In the genomic region with DNA sequence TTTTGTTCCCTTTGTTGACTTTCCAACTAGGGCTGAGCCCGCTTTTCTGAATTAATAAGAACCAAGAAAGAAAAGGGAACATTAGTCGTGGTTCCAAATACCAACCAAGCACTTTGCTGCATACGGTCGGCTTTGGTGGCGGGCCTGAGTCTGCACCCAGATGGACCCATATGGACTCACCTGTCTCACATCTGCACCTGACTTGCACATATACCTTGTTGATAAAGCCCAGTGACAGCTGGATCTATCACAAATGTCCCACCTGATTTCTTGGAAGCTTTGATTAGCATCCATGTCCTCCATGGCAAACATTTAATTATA, we compare ENCODE assay signal across 10 cellular contexts. TPM values are rescaled to one million over a fixed set of nuclear protein-coding genes. Genes with fewer than 3 reads are reported as not detected.
DNase-seq lines count a peak whose midpoint lies in the region; ATAC-seq and TF ChIP-seq lines count a peak whose summit lies in the region.
"Had no signal": no experiment of that assay in that cellular context is flagged by ENCODE, and none has a peak within 500 bp of the region (broad histone marks: within the 10 kb centered on the region; RNA-seq: fewer than 3 reads in every experiment).

No MANE protein-coding gene starts in this region.

- in situ Hi-C loops in mammary epithelial cell (cut with MboI; ENCODE audit: low sequenced_read_pairs in 2 of 2) = no loop called here

- H3K36me3 Mint-ChIP-seq in natural killer cell = no peaks in the 10 kb centered on the region
- H3K36me3 Mint-ChIP-seq in natural killer cell treated with Interleukin-12 subunit alpha and Interleukin-12 subunit beta and Interleukin-15 and Interleukin-18, amount 100 ng/mL, for 72 hours = no peaks in the 10 kb centered on the region
- H3K36me3 Mint-ChIP-seq: naive thymus-derived CD8-positive, alpha-beta T cell had no signal

- no peaks in the 10 kb centered on the region for H3K27me3 ChIP-seq in mammary epithelial cell (ENCODE audit: insufficient read depth, low read length)
- no peaks in the 10 kb centered on the region for H3K27me3 ChIP-seq in aorta (ENCODE audit: control insufficient read depth in 1 of 2, insufficient read depth in 2 of 2, low read length in 1 of 2)
- no peaks in the 10 kb centered on the region for H3K27me3 ChIP-seq in MG63
- H3K27me3 ChIP-seq in ascending aorta = no peaks in the 10 kb centered on the region

- H3K4me1 Mint-ChIP-seq in natural killer cell = peaks cover 6% of the 10 kb centered on the region in 2 donors
- peaks cover 3 to 9% of the 10 kb centered on the region in 2 donors for H3K4me1 Mint-ChIP-seq in natural killer cell treated with Interleukin-12 subunit alpha and Interleukin-12 subunit beta and Interleukin-15 and Interleukin-18, amount 100 ng/mL, for 72 hours (ENCODE audit: low read depth in 2 of 2)

- H3K9me3 Mint-ChIP-seq in natural killer cell = no peaks in the 10 kb centered on the region
- H3K9me3 Mint-ChIP-seq in natural killer cell treated with Interleukin-12 subunit alpha and Interleukin-12 subunit beta and Interleukin-15 and Interleukin-18, amount 100 ng/mL, for 72 hours = no peaks in the 10 kb centered on the region
- H3K9me3 Mint-ChIP-seq: naive thymus-derived CD8-positive, alpha-beta T cell had no signal

- H3K36me3 ChIP-seq in mammary epithelial cell (ENCODE audit: insufficient read depth, low read length) (no peaks in the 10 kb centered on the region), aorta (ENCODE audit: control insufficient read depth in 1 of 2, insufficient read depth in 2 of 2, low read length in 1 of 2) (no peaks in the 10 kb centered on the region), MG63 (no peaks in the 10 kb centered on the region), ascending aorta (no peaks in the 10 kb centered on the region)
- H3K36me3 ChIP-seq: HAP-1 had no signal

- peaks cover 27% of the 10 kb centered on the region for H3K79me2 ChIP-seq in mammary epithelial cell (ENCODE audit: insufficient read depth, low read length)

- dilution Hi-C loops in mammary epithelial cell (cut with HindIII; ENCODE audit: low sequenced_read_pairs) = no loop called here

- H2AFZ ChIP-seq in mammary epithelial cell (ENCODE audit: low read depth, low read length) = no peak overlapping the region

- BruUV-seq in mammary epithelial cell (replicated peaks; lab: Mats Ljungman, UMichigan) = no TSS peak

- no peak overlapping the region for H3K4me3 ChIP-seq in mammary epithelial cell (replicated peaks in 1 of 3; ENCODE audit: insufficient read depth in 1 of 3, low read depth in 2 of 3, low read length in 3 of 3)
- no peak overlapping the region for H3K4me3 ChIP-seq in aorta (ENCODE audit: low read length in 2 of 2)
- H3K4me3 ChIP-seq in MG63 = no peak overlapping the region
- no peak overlapping the region for H3K4me3 ChIP-seq in ascending aorta
- H3K4me3 ChIP-seq: HAP-1 had no signal

- no peaks in the 10 kb centered on the region for H4K20me1 ChIP-seq in mammary epithelial cell (ENCODE audit: insufficient read depth, low read length)

- DNase-seq in natural killer cell = no peak
- DNase-seq in natural killer cell treated with Interleukin-12 subunit alpha and Interleukin-12 subunit beta and Interleukin-15 and Interleukin-18, amount 100 ng/mL, for 72 hours (ENCODE audit: low spot score) = no peak
- DNase-seq in mammary epithelial cell = no peak
- DNase-seq in aorta = no peak
- no peak for DNase-seq in MG63
- no peak for DNase-seq in ascending aorta (ENCODE audit: low spot score in 2 of 2)
- DNase-seq in AML-193 (lab: John Stamatoyannopoulos, UW) = no peak

- no peak overlapping the region for H3K4me3 Mint-ChIP-seq in natural killer cell
- H3K4me3 Mint-ChIP-seq in natural killer cell treated with Interleukin-12 subunit alpha and Interleukin-12 subunit beta and Interleukin-15 and Interleukin-18, amount 100 ng/mL, for 72 hours = no peak overlapping the region
- H3K4me3 Mint-ChIP-seq: naive thymus-derived CD8-positive, alpha-beta T cell had no signal

- H3K9me3 ChIP-seq in mammary epithelial cell (replicated peaks; ENCODE audit: insufficient read depth, low read length) (no peaks in the 10 kb centered on the region), aorta (ENCODE audit: control insufficient read depth, low read length) (no peaks in the 10 kb centered on the region), MG63 (no peaks in the 10 kb centered on the region), ascending aorta (no peaks in the 10 kb centered on the region)
- H3K9me3 ChIP-seq: HAP-1 had no signal

- peak overlapping the region; percentile 75 for H3K9ac ChIP-seq in mammary epithelial cell (ENCODE audit: insufficient read depth, low read length)

- CTCF ChIA-PET in mammary epithelial cell (lab: Charles Lee; ENCODE audit: low non-redundant PET) = interaction anchor here (0.7 to 0.9 kb wide), 4 partner anchors 81 to 675 kb away, joined by 3 to 19 read pairs (median 6); no protein-coding TSS in a partner anchor

- H3K4me1 ChIP-seq in mammary epithelial cell (ENCODE audit: insufficient read depth, low read length) (peaks cover 29% of the 10 kb centered on the region), aorta (ENCODE audit: control insufficient read depth in 1 of 2, insufficient read depth in 2 of 2, low read length in 2 of 2) (peaks cover 3 to 7% of the 10 kb centered on the region in 2 donors), ascending aorta (peaks cover 10 to 35% of the 10 kb centered on the region in 2 donors)
- H3K4me1 ChIP-seq: HAP-1 had no signal

- H3K27ac ChIP-seq in mammary epithelial cell (ENCODE audit: insufficient read depth, low read depth, low read length) = peak overlapping the region; percentile 95
- no peak overlapping the region for H3K27ac ChIP-seq in aorta (ENCODE audit: low read depth in 1 of 2, low read length in 2 of 2)
- no peak overlapping the region for H3K27ac ChIP-seq in ascending aorta

- peak overlapping the region; percentile 80 for H3K4me2 ChIP-seq in mammary epithelial cell (ENCODE audit: insufficient read depth, low read depth, low read length)

- H3K27ac Mint-ChIP-seq in natural killer cell = no peak overlapping the region
- no peak overlapping the region for H3K27ac Mint-ChIP-seq in natural killer cell treated with Interleukin-12 subunit alpha and Interleukin-12 subunit beta and Interleukin-15 and Interleukin-18, amount 100 ng/mL, for 72 hours
- H3K27ac Mint-ChIP-seq: naive thymus-derived CD8-positive, alpha-beta T cell had no signal

- peak in 1 of 3 donors; percentile 18 for ATAC-seq in natural killer cell
- no peak for ATAC-seq in natural killer cell treated with Interleukin-12 subunit alpha and Interleukin-12 subunit beta and Interleukin-15 and Interleukin-18, amount 100 ng/mL, for 72 hours
- ATAC-seq in HG03175 (IDR thresholded peaks at IDR 0.05; ENCODE audit: unreplicated experiment) = peak; percentile 11
- peak; percentile 11 for ATAC-seq in aorta (ENCODE audit: low FRiP score)

- H3K27me3 Mint-ChIP-seq in natural killer cell (ENCODE audit: low read depth in 2 of 2) = peaks cover 2 to 8% of the 10 kb centered on the region in 2 donors
- H3K27me3 Mint-ChIP-seq in natural killer cell treated with Interleukin-12 subunit alpha and Interleukin-12 subunit beta and Interleukin-15 and Interleukin-18, amount 100 ng/mL, for 72 hours = no peaks in the 10 kb centered on the region

- WGBS in mammary epithelial cell (ENCODE audit: low coverage, missing lambda C conversion rate) = 92% methylated on average over 4 of the region's 5 CpGs
- WGBS in aorta, 2 donors = 93 to 96% methylated on average over 5 of the region's 5 CpGs

- intact Hi-C loops in natural killer cell (cut with micrococcal nuclease) = no loop called here
- intact Hi-C loops in mammary epithelial cell (cut with micrococcal nuclease) = loop anchor here (1.0 to 2.0 kb wide), 4 partner anchors 39 to 108 kb away; a partner anchor contains a TSS
- intact Hi-C loops in aorta (cut with DNase I) = no loop called here
- intact Hi-C loops in ascending aorta (cut with DNase I) = loop anchor here (2.0 to 5.0 kb wide), 2 partner anchors 70 to 108 kb away; a partner anchor contains a TSS

- peak; percentile 53 for TF ChIP-seq CTCF in natural killer cell (IDR thresholded peaks at IDR 0.05)
- no peak for TF ChIP-seq CTCF in mammary epithelial cell (conservative IDR thresholded peaks at IDR 0.05 in 1 of 2, IDR thresholded peaks at IDR 0.05 in 1 of 2; ENCODE audit: extremely low read depth in 1 of 2, insufficient read depth in 1 of 2, low read depth in 1 of 2, low read length in 2 of 2)
- no peak for TF ChIP-seq CTCF in ascending aorta (IDR thresholded peaks at IDR 0.05)

RNA-seq across cellular contexts. Expression of a gene that starts 39.0 kb away (rescaled TPM):
- total RNA-seq in natural killer cell (1 to 10 TPM in 2 of 3 donors, not detected in 1; 1.2 TPM), mammary epithelial cell (100 to 1,000 TPM; 115 to 269 TPM), aorta (10 to 100 TPM; 39.0 to 54.1 TPM), ascending aorta (93.6 TPM)
- not detected for total RNA-seq in natural killer cell treated with Interleukin-12 subunit alpha and Interleukin-12 subunit beta and Interleukin-15 and Interleukin-18, amount 100 ng/mL, for 72 hours
- polyA plus RNA-seq in mammary epithelial cell (171 TPM), aorta (10 to 100 TPM; 25.5 to 78.0 TPM)
- polyA minus RNA-seq in mammary epithelial cell = 86.8 TPM
- total RNA-seq in MG63 (2014; rRNA removed; shearing (Covaris generic); ENCODE audit: low replicate concordance) = 29.2 and 48.5 TPM in 2 replicates
- total RNA-seq: naive thymus-derived CD8-positive, alpha-beta T cell had no signal
- polyA plus RNA-seq: naive thymus-derived CD8-positive, alpha-beta T cell had no signal

Comparison
In these comparisons a context has a peak if more than half of its experiments do, and no peak if none do; other contexts are left out.
1. ATAC-seq: peak in HG03175 (single experiment) and aorta (single experiment); none in natural killer cell treated with Interleukin-12 subunit alpha and Interleukin-12 subunit beta and Interleukin-15 and Interleukin-18, amount 100 ng/mL, for 72 hours (0 of 2).
2. RNA of a gene that starts 39.0 kb away (total RNA-seq): 115 to 269 TPM in mammary epithelial cell, 93.6 TPM in ascending aorta (single experiment), 39.0 to 54.1 TPM in aorta and 29.2 to 48.5 TPM in MG63; 1.2 TPM in natural killer cell and not detected in natural killer cell treated with Interleukin-12 subunit alpha and Interleukin-12 subunit beta and Interleukin-15 and Interleukin-18, amount 100 ng/mL, for 72 hours; every median in the first group is over 10 times any median in the second.
3. intact Hi-C loops: an anchor here in mammary epithelial cell (1.0 to 2.0 kb wide) and ascending aorta (2.0 to 5.0 kb wide); none called in natural killer cell and aorta.